Comparison of ENCODE assay signal across 23 cellular contexts in the genomic region with DNA sequence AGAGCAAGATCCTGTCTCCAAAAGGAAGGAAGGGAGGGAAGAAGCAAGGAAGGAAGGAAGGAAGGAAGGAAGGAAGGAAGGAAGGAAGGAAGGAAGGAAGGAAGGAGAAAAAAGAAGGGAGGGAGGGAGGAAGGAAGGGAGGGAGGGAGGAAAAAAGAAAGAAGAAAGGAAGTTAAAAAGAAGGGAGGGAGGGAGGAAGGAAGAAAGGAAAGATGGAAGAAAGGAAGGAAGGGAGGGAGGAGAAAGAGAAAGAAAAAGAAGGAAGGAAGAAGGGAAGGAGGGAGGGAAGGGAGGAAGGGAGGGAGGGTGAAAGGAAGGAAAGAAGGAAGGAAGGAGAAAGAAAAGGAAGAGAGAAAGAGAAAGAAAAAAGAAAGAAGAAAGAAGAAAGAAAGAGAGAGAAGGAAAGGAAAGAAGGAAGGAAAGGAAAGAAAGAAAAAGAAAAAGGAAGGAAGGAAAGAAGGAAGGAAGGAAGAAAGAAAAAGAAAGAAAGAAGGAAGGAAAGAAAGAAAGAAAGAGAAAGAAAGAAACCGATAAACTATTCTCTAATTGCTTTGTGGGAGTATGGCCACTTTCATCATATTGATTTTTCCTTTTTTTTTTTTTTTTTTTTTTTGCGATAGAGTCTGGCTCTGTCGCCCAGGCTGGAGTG. TPM values are rescaled to one million over a fixed set of nuclear protein-coding genes. Genes with fewer than 3 reads are reported as not detected.
"Had no signal": no experiment of that assay in that cellular context is flagged by ENCODE, and none has a peak within 500 bp of the region (broad histone marks: within the 10 kb centered on the region; RNA-seq: fewer than 3 reads in every experiment).

No MANE protein-coding gene starts in this region.

- DNase-seq: KBM-7, MV-4-11, NCI-H1048, NCI-H1105 treated with DMSO at 0.1 percent for 48 hours, NCI-H1436, NCI-H187, NCI-H2029, NCI-H2081 treated with DMSO at 0.1 percent for 48 hours, NCI-H2171, NCI-H226, NCI-H446, NCI-H510A, NCI-H524 treated with DMSO at 0.1 percent for 48 hours, NCI-H69, NCI-H774, Right ventricle myocardium superior, RPMI8226, SIG-M5 had no signal

- H3K4me1 ChIP-seq: SJSA1 had no signal

- H3K4me3 ChIP-seq: SJSA1, SK-N-MC had no signal

- H3K27ac ChIP-seq: SJSA1, SK-N-MC had no signal

- H3K36me3 ChIP-seq: SJSA1 had no signal

RNA-seq across cellular contexts. Expression of a gene that starts 9.5 kb away (rescaled TPM):
- total RNA-seq: MCF 10A, SJSA1 had no signal

RNA-seq across cellular contexts. Expression of a gene that starts 42.2 kb away (rescaled TPM):
- total RNA-seq: HT1080, LHCN-M2, MCF 10A, Right ventricle myocardium superior, SJSA1 had no signal
